Comparison of ENCODE assay signal across 1 cellular context in genomic region chr16:67990018-67990386, GRCh38.
TF ChIP-seq lines count a peak whose summit lies in the region.

No MANE protein-coding gene starts in this region.

TF ChIP-seq in GM12878, 131 proteins besides CTCF, POLR2A, EP300 and RAD21:
- TF ChIP-seq IRF3 (IDR thresholded peaks at IDR 0.05) (no peak), ATF7 (IDR thresholded peaks at IDR 0.05; ENCODE audit: low read depth) (no peak), IKZF2 (IDR thresholded peaks at IDR 0.05) (0 out of 4 replicates have a peak, but pooled peaks of 1 of the 2 experiments have one; percentile 2)
